ENCODE assay signal across 1 cellular context in the genomic region with DNA sequence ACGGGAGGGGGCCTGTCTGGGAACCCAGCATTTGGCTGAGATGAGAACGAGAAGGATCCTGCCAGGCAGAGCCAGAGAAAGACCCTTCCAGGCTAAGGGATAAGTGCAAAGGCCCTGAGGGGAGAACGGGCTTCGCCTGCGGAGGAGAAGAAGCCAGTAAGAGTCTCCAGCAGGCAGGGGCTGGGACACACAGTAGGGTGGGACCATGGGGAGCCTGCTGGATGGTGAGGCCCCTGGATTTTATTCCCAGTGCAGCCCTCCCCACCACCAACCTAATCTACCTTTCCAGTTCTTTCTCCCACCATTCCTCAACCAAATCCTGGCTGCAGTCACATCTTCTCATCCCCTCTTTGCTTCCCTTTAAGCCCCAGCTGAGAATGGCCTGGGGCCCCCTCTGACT.
TF ChIP-seq lines count a peak whose summit lies in the region.

No MANE protein-coding gene starts in this region.

TF ChIP-seq in H1, 55 proteins besides CTCF, POLR2A, EP300 and RAD21 (continued from another document):
- TF ChIP-seq, protein P1, sequence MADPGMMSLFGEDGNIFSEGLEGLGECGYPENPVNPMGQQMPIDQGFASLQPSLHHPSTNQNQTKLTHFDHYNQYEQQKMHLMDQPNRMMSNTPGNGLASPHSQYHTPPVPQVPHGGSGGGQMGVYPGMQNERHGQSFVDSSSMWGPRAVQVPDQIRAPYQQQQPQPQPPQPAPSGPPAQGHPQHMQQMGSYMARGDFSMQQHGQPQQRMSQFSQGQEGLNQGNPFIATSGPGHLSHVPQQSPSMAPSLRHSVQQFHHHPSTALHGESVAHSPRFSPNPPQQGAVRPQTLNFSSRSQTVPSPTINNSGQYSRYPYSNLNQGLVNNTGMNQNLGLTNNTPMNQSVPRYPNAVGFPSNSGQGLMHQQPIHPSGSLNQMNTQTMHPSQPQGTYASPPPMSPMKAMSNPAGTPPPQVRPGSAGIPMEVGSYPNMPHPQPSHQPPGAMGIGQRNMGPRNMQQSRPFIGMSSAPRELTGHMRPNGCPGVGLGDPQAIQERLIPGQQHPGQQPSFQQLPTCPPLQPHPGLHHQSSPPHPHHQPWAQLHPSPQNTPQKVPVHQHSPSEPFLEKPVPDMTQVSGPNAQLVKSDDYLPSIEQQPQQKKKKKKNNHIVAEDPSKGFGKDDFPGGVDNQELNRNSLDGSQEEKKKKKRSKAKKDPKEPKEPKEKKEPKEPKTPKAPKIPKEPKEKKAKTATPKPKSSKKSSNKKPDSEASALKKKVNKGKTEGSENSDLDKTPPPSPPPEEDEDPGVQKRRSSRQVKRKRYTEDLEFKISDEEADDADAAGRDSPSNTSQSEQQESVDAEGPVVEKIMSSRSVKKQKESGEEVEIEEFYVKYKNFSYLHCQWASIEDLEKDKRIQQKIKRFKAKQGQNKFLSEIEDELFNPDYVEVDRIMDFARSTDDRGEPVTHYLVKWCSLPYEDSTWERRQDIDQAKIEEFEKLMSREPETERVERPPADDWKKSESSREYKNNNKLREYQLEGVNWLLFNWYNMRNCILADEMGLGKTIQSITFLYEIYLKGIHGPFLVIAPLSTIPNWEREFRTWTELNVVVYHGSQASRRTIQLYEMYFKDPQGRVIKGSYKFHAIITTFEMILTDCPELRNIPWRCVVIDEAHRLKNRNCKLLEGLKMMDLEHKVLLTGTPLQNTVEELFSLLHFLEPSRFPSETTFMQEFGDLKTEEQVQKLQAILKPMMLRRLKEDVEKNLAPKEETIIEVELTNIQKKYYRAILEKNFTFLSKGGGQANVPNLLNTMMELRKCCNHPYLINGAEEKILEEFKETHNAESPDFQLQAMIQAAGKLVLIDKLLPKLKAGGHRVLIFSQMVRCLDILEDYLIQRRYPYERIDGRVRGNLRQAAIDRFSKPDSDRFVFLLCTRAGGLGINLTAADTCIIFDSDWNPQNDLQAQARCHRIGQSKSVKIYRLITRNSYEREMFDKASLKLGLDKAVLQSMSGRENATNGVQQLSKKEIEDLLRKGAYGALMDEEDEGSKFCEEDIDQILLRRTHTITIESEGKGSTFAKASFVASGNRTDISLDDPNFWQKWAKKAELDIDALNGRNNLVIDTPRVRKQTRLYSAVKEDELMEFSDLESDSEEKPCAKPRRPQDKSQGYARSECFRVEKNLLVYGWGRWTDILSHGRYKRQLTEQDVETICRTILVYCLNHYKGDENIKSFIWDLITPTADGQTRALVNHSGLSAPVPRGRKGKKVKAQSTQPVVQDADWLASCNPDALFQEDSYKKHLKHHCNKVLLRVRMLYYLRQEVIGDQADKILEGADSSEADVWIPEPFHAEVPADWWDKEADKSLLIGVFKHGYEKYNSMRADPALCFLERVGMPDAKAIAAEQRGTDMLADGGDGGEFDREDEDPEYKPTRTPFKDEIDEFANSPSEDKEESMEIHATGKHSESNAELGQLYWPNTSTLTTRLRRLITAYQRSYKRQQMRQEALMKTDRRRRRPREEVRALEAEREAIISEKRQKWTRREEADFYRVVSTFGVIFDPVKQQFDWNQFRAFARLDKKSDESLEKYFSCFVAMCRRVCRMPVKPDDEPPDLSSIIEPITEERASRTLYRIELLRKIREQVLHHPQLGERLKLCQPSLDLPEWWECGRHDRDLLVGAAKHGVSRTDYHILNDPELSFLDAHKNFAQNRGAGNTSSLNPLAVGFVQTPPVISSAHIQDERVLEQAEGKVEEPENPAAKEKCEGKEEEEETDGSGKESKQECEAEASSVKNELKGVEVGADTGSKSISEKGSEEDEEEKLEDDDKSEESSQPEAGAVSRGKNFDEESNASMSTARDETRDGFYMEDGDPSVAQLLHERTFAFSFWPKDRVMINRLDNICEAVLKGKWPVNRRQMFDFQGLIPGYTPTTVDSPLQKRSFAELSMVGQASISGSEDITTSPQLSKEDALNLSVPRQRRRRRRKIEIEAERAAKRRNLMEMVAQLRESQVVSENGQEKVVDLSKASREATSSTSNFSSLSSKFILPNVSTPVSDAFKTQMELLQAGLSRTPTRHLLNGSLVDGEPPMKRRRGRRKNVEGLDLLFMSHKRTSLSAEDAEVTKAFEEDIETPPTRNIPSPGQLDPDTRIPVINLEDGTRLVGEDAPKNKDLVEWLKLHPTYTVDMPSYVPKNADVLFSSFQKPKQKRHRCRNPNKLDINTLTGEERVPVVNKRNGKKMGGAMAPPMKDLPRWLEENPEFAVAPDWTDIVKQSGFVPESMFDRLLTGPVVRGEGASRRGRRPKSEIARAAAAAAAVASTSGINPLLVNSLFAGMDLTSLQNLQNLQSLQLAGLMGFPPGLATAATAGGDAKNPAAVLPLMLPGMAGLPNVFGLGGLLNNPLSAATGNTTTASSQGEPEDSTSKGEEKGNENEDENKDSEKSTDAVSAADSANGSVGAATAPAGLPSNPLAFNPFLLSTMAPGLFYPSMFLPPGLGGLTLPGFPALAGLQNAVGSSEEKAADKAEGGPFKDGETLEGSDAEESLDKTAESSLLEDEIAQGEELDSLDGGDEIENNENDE (IDR thresholded peaks at IDR 0.05; ENCODE audit: insufficient replicate concordance, low read length) = no peak
